9 cellular contexts compared by ENCODE assay signal in genomic region chr3:149808209-149808829, GRCh38. TPM values are rescaled to one million over a fixed set of nuclear protein-coding genes. Genes with fewer than 3 reads are reported as not detected.
A peak's percentile ranks its signal among the peaks of the same experiment; 100 is the strongest.
DNase-seq lines count a peak whose midpoint lies in the region; ATAC-seq and TF ChIP-seq lines count a peak whose summit lies in the region.
"Had no signal": no experiment of that assay in that cellular context is flagged by ENCODE, and none has a peak within 500 bp of the region (broad histone marks: within the 10 kb centered on the region; RNA-seq: fewer than 3 reads in every experiment).

No MANE protein-coding gene starts in this region.

- H3K4me1 Mint-ChIP-seq in glutamatergic neuron (ENCODE audit: low read depth, unreplicated experiment) = peaks cover 6% of the 10 kb centered on the region

- DNase-seq in ELF-1 (ENCODE audit: low read depth, low spot score) = peak; percentile 47
- DNase-seq in SHP77 (lab: John Stamatoyannopoulos, UW) = peak; percentile 70 to 87
- peak; percentile 60 for DNase-seq in activated naive CD4-positive, alpha-beta T cell treated with Interleukin-2 at 50 U/mL for 16 hours
- DNase-seq in glutamatergic neuron = peak; percentile 73
- DNase-seq in pons (ENCODE audit: low spot score) = peak; percentile 96

- no peaks in the 10 kb centered on the region for H3K36me3 Mint-ChIP-seq in glutamatergic neuron (ENCODE audit: unreplicated experiment)

- H3K79me2 ChIP-seq in Loucy (ENCODE audit: insufficient read depth, low read length) = no peaks in the 10 kb centered on the region

- H3K27me3 ChIP-seq in Loucy (ENCODE audit: insufficient read depth, low read length, poor library complexity, severe bottlenecking) = no peaks in the 10 kb centered on the region

- ATAC-seq in GM18505 (IDR thresholded peaks at IDR 0.05; ENCODE audit: unreplicated experiment) (no peak), HG03175 (IDR thresholded peaks at IDR 0.05; ENCODE audit: unreplicated experiment) (no peak)

- no peak overlapping the region for H3K4me3 ChIP-seq in Loucy (ENCODE audit: low read length, poor library complexity, severe bottlenecking)

- TF ChIP-seq POLR2A in GM18505 (IDR thresholded peaks at IDR 0.05; ENCODE audit: borderline replicate concordance, extremely low read depth, insufficient read depth, insufficient read length) = no peak

- H2AFZ ChIP-seq in Loucy (ENCODE audit: low read length) = peak overlapping the region; percentile 53

- H3K27me3 Mint-ChIP-seq in glutamatergic neuron (ENCODE audit: unreplicated experiment) = no peaks in the 10 kb centered on the region

- 0 out of 2 replicates have a peak, but pooled peaks cover 1% of the 10 kb centered on the region for H3F3A ChIP-seq in Loucy (ENCODE audit: low read depth)

- H3K4me2 ChIP-seq in Loucy (ENCODE audit: low read depth, low read length, poor library complexity, severe bottlenecking) = no peak overlapping the region

- H3K9ac ChIP-seq in Loucy (ENCODE audit: low read depth, low read length, poor library complexity, severe bottlenecking) = no peak overlapping the region

- peaks cover 5% of the 10 kb centered on the region for H3K4me1 ChIP-seq in Loucy (ENCODE audit: insufficient read depth, low read length, poor library complexity, severe bottlenecking)

- no peak overlapping the region for H3K27ac Mint-ChIP-seq in glutamatergic neuron (ENCODE audit: unreplicated experiment)

- TF ChIP-seq CTCF in Loucy (conservative IDR thresholded peaks at IDR 0.05; ENCODE audit: low read length) (peak; percentile 75), glutamatergic neuron (IDR thresholded peaks at IDR 0.05; ENCODE audit: partially characterized antibody, unreplicated experiment) (peak; percentile 86)

- no peak overlapping the region for H3K4me3 Mint-ChIP-seq in glutamatergic neuron (ENCODE audit: unreplicated experiment)
- H3K4me3 Mint-ChIP-seq: central memory CD8-positive, alpha-beta T cell had no signal

- H3K9me3 ChIP-seq in Loucy (ENCODE audit: insufficient read depth, low read depth, low read length) = no peaks in the 10 kb centered on the region

- no peaks in the 10 kb centered on the region for H3K36me3 ChIP-seq in Loucy (ENCODE audit: insufficient read depth, low read length)

- peaks cover 3% of the 10 kb centered on the region for H3K9me3 Mint-ChIP-seq in glutamatergic neuron (ENCODE audit: unreplicated experiment)
- H3K9me3 Mint-ChIP-seq: central memory CD8-positive, alpha-beta T cell had no signal

- H3K9me2 ChIP-seq in Loucy (replicated peaks; ENCODE audit: low read depth, low read length) = no peaks in the 10 kb centered on the region

- H4K20me1 ChIP-seq in Loucy (ENCODE audit: insufficient read depth, low read length, poor library complexity, severe bottlenecking) = no peaks in the 10 kb centered on the region

RNA-seq across cellular contexts. Expression of gene RNF13, which starts 4.7 kb away (rescaled TPM):
- 29.0 TPM for total RNA-seq in glutamatergic neuron (ENCODE audit: unreplicated experiment)

RNA-seq across cellular contexts. Expression of gene ANKUB1, which starts 16.0 kb away (rescaled TPM):
- not detected for total RNA-seq in glutamatergic neuron (ENCODE audit: unreplicated experiment)

RNA-seq across cellular contexts. Expression of gene COMMD2, which starts 56.0 kb away (rescaled TPM):
- total RNA-seq in glutamatergic neuron (ENCODE audit: unreplicated experiment) = 60.8 TPM
